22 cellular contexts compared by ENCODE assay signal in the genomic region with DNA sequence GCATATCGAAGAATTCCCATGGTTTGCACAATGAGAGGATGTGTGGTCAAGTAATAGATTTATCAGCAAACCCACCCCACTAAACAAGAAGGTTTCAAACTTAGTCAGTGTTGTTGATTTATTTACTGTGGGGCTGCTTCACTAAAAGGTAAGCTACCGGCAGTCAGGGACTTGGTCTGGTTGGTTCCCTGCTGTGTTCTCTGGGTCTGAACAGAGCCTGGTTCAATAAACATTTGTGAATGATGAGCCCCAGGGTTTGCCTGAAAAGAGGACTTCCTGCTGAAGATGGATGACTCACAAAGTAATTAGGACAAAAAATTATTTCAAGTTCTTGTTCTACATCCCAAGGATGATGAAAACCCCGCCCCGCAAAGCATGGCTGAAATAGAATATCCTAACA.
A peak's percentile ranks its signal among the peaks of the same experiment; 100 is the strongest.
DNase-seq lines count a peak whose midpoint lies in the region; ATAC-seq, FAIRE-seq and TF ChIP-seq lines count a peak whose summit lies in the region.
"Had no signal": no experiment of that assay in that cellular context is flagged by ENCODE, and none has a peak within 500 bp of the region (broad histone marks: within the 10 kb centered on the region; RNA-seq: fewer than 3 reads in every experiment).

No MANE protein-coding gene starts in this region.

- no peak overlapping the region for H3K27ac Mint-ChIP-seq in type B pancreatic cell
- no peak overlapping the region for H3K27ac Mint-ChIP-seq in activated naive CD4-positive, alpha-beta T cell treated with anti-CD3 and anti-CD28 coated beads, Interleukin-2, amount 10 ng/mL, durations not matched to agents 7 days and 5 days
- H3K27ac Mint-ChIP-seq: activated naive CD8-positive, alpha-beta T cell treated with anti-CD3 and anti-CD28 coated beads, Interleukin-2, amount 50 U/mL, for 24 hours had no signal

- H3K79me2 ChIP-seq in PC-3 (ENCODE audit: low read length) = no peaks in the 10 kb centered on the region

- peak overlapping the region; percentile 16 for H3K4me3 Mint-ChIP-seq in type B pancreatic cell
- no peak overlapping the region for H3K4me3 Mint-ChIP-seq in activated naive CD4-positive, alpha-beta T cell treated with anti-CD3 and anti-CD28 coated beads, Interleukin-2, amount 10 ng/mL, durations not matched to agents 7 days and 5 days
- H3K4me3 Mint-ChIP-seq: activated naive CD8-positive, alpha-beta T cell treated with anti-CD3 and anti-CD28 coated beads, Interleukin-2, amount 50 U/mL, for 24 hours had no signal

- FAIRE-seq in bronchial epithelial cell (lab: Jason Lieb, UNC) = no peak
- FAIRE-seq: A204.1, HTR-8/SVneo had no signal

- no peaks in the 10 kb centered on the region for H3K27me3 ChIP-seq in PC-3 (ENCODE audit: low read length)
- no peaks in the 10 kb centered on the region for H3K27me3 ChIP-seq in bronchial epithelial cell (ENCODE audit: control insufficient read depth, insufficient read depth, low read length)
- no peaks in the 10 kb centered on the region for H3K27me3 ChIP-seq in body of pancreas
- H3K27me3 ChIP-seq: stomach, upper lobe of right lung had no signal

- no peaks in the 10 kb centered on the region for H3K9me3 ChIP-seq in PC-3 (ENCODE audit: low read length)
- H3K9me3 ChIP-seq in body of pancreas = no peaks in the 10 kb centered on the region
- H3K9me3 ChIP-seq: left ventricle myocardium inferior, mucosa of descending colon, stomach, upper lobe of right lung had no signal

- H3K4me3 ChIP-seq in PC-3 (ENCODE audit: low read length) (no peak overlapping the region), bronchial epithelial cell (ENCODE audit: low read depth, low read length) (no peak overlapping the region), body of pancreas (no peak overlapping the region)
- H3K4me3 ChIP-seq: dorsolateral prefrontal cortex, left ventricle myocardium inferior, mucosa of descending colon, stomach, upper lobe of right lung had no signal

- no peaks in the 10 kb centered on the region for H3F3A ChIP-seq in PC-3 (ENCODE audit: low read length, unreplicated experiment)

- H3K36me3 ChIP-seq in PC-3 (ENCODE audit: low read depth, low read length) (no peaks in the 10 kb centered on the region), bronchial epithelial cell (ENCODE audit: control insufficient read depth, insufficient read depth, low read length) (no peaks in the 10 kb centered on the region), body of pancreas (replicated peaks in 1 of 2; ENCODE audit: insufficient read depth in 1 of 2, low read depth in 2 of 2) (no peaks in the 10 kb centered on the region)
- H3K36me3 ChIP-seq: left ventricle myocardium inferior, stomach, upper lobe of right lung had no signal

- H3K9ac ChIP-seq in PC-3 (ENCODE audit: low read length) = no peak overlapping the region

- no peak for TF ChIP-seq CTCF in PC-3 (conservative IDR thresholded peaks at IDR 0.05; ENCODE audit: low read depth, low read length)
- no peak for TF ChIP-seq CTCF in bronchial epithelial cell (IDR thresholded peaks at IDR 0.05; ENCODE audit: insufficient read depth, low read length, severe bottlenecking)
- TF ChIP-seq CTCF in type B pancreatic cell (conservative IDR thresholded peaks at IDR 0.05) = no peak
- no peak for TF ChIP-seq CTCF in body of pancreas (IDR thresholded peaks at IDR 0.05)

- H3K36me3 Mint-ChIP-seq in type B pancreatic cell = no peaks in the 10 kb centered on the region
- no peaks in the 10 kb centered on the region for H3K36me3 Mint-ChIP-seq in activated naive CD4-positive, alpha-beta T cell treated with anti-CD3 and anti-CD28 coated beads, Interleukin-2, amount 10 ng/mL, durations not matched to agents 7 days and 5 days

- H3K27me3 Mint-ChIP-seq in type B pancreatic cell = no peaks in the 10 kb centered on the region
- peaks cover 17% of the 10 kb centered on the region for H3K27me3 Mint-ChIP-seq in activated naive CD4-positive, alpha-beta T cell treated with anti-CD3 and anti-CD28 coated beads, Interleukin-2, amount 10 ng/mL, durations not matched to agents 7 days and 5 days

- intact Hi-C loops in PC-3 (cut with micrococcal nuclease) = loop anchor here (5.0 kb wide), 1 partner anchor 98 kb away; no protein-coding TSS in a partner anchor
- intact Hi-C loops in body of pancreas (cut with DNase I) = no loop called here

- no peaks in the 10 kb centered on the region for H4K20me1 ChIP-seq in PC-3 (ENCODE audit: low read length)

- peak overlapping the region; percentile 17; the same call in 1 of the 2 replicates for H3K27ac ChIP-seq in PC-3 (ENCODE audit: low read length)
- H3K27ac ChIP-seq in body of pancreas = no peak overlapping the region
- H3K27ac ChIP-seq: dorsolateral prefrontal cortex, left ventricle myocardium inferior, stomach, upper lobe of right lung had no signal

- POLR2A ChIA-PET in PC-3 (lab: Charles Lee; ENCODE audit: unreplicated experiment) = no interaction called here

- H3K9me2 ChIP-seq in PC-3 (replicated peaks; ENCODE audit: low read length) = no peaks in the 10 kb centered on the region

- BruUV-seq in PC-3 (replicated peaks; lab: Mats Ljungman, UMichigan) = no TSS peak

- CTCF ChIA-PET in PC-3 (lab: Charles Lee) = no interaction called here
- CTCF ChIA-PET in activated naive CD4-positive, alpha-beta T cell treated with anti-CD3 and anti-CD28 coated beads, Interleukin-2, amount 10 ng/mL, durations not matched to agents 7 days and 5 days (lab: Charles Lee) = interaction anchor here (0.7 kb wide), 1 partner anchor 397 kb away, joined by 3 read pairs; no protein-coding TSS in a partner anchor

- 91 to 93% methylated on average over 4 of the region's 4 CpGs for WGBS in body of pancreas, 2 donors

- no peak overlapping the region for H2AFZ ChIP-seq in PC-3 (ENCODE audit: low read length)

- peak overlapping the region; percentile 40; the same call in 1 of the 2 replicates for H3K4me2 ChIP-seq in PC-3 (ENCODE audit: low read length)

- H3K4me1 ChIP-seq in PC-3 (ENCODE audit: insufficient read depth, low read length) = peaks cover 30% of the 10 kb centered on the region
- no peaks in the 10 kb centered on the region for H3K4me1 ChIP-seq in body of pancreas
- H3K4me1 ChIP-seq: left ventricle myocardium inferior, stomach, upper lobe of right lung had no signal

- no peak for TF ChIP-seq POLR2A in body of pancreas (IDR thresholded peaks at IDR 0.05)

- H3K9me3 Mint-ChIP-seq in type B pancreatic cell = peaks cover 9% of the 10 kb centered on the region
- peaks cover 2% of the 10 kb centered on the region for H3K9me3 Mint-ChIP-seq in activated naive CD4-positive, alpha-beta T cell treated with anti-CD3 and anti-CD28 coated beads, Interleukin-2, amount 10 ng/mL, durations not matched to agents 7 days and 5 days
- H3K9me3 Mint-ChIP-seq: activated naive CD8-positive, alpha-beta T cell treated with anti-CD3 and anti-CD28 coated beads, Interleukin-2, amount 50 U/mL, for 24 hours had no signal

- peaks cover 45% of the 10 kb centered on the region for H3K4me1 Mint-ChIP-seq in type B pancreatic cell (ENCODE audit: unreplicated experiment)
- peaks cover 9% of the 10 kb centered on the region for H3K4me1 Mint-ChIP-seq in activated naive CD4-positive, alpha-beta T cell treated with anti-CD3 and anti-CD28 coated beads, Interleukin-2, amount 10 ng/mL, durations not matched to agents 7 days and 5 days

- peak; percentile 25 for DNase-seq in NCI-H146 (lab: John Stamatoyannopoulos, UW)
- DNase-seq in NCI-H146 treated with DMSO at 0.1 percent for 48 hours (lab: John Stamatoyannopoulos, UW; ENCODE audit: unreplicated experiment) = no peak
- DNase-seq in PC-3 = peak; percentile 73
- peak; percentile 59 for DNase-seq in bronchial epithelial cell (ENCODE audit: low read depth)
- no peak for DNase-seq in type B pancreatic cell (ENCODE audit: extremely low spot score, unreplicated experiment)
- no peak for DNase-seq in body of pancreas
- DNase-seq in activated naive CD4-positive, alpha-beta T cell treated with anti-CD3 and anti-CD28 coated beads, Interleukin-2, amount 10 ng/mL, durations not matched to agents 7 days and 5 days = no peak
- DNase-seq: activated naive CD8-positive, alpha-beta T cell treated with anti-CD3 and anti-CD28 coated beads, Interleukin-2, amount 50 U/mL, for 24 hours; caudate nucleus; dorsolateral prefrontal cortex; Kasumi-1; left ventricle myocardium inferior; mucosa of descending colon; NCI-H1105 treated with DMSO at 0.1 percent for 48 hours; NCI-H82; RPMI8226; stimulated activated CD4-positive, alpha-beta T cell treated with anti-CD3 and anti-CD28 coated beads, Interleukin-4, amount 100 ng/mL, for 24 hours; stomach; upper lobe of right lung had no signal

- ATAC-seq in PC-3 (peak; percentile 95), body of pancreas (no peak), HG02642 (IDR thresholded peaks at IDR 0.05; ENCODE audit: poor library complexity, unreplicated experiment) (no peak)
- ATAC-seq: activated naive CD8-positive, alpha-beta T cell treated with anti-CD3 and anti-CD28 coated beads, Interleukin-2, amount 50 U/mL, for 24 hours; mucosa of descending colon; upper lobe of right lung had no signal

Comparison
In these comparisons a context has a peak if more than half of its experiments do, and no peak if none do; other contexts are left out.
1. DNase-seq: peak in NCI-H146 (single experiment), PC-3 (single experiment) and bronchial epithelial cell (single experiment); none in NCI-H146 treated with DMSO at 0.1 percent for 48 hours (single experiment), type B pancreatic cell (single experiment), body of pancreas (0 of 4) and activated naive CD4-positive, alpha-beta T cell treated with anti-CD3 and anti-CD28 coated beads, Interleukin-2, amount 10 ng/mL, durations not matched to agents 7 days and 5 days (single experiment).